ENCODE assay signal across 9 cellular contexts in the genomic region with DNA sequence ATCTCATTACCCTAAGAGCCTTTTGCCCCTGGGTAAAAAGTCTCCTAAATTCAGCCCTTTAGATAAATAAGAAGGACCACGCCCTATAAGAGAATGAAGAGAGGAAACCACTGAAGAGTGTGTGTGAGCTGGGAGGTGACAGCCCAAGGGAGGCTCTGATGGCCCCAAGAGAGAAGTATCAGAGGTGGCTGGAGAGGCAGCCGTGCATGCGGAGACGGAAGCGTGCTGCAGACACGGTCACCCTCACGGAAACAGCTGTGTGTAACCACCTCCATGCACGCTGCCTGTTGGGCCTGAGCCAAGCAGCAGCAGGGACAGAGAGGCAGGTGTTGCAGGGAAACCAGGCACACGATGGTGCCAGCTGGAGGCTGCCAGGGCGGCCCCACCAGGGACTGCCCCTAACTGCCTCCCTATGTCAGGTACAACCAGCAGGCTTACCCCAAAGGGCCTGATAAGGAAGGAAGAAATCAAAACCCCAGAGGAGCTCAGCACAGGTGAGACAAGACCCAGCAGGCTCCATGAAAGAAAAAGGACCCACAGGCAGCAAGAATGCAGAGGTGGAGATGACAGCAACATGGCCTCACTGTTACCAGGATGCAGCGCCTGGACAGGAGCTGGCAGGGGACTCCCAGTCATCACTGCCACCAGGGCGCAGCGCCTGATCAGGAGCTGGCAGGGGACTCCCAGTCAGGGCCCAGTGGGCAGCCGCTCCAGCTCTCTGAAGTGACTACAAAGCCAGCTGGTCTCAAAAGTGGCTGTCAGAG. TPM values are rescaled to one million over a fixed set of nuclear protein-coding genes. Genes with fewer than 3 reads are reported as not detected.
DNase-seq lines count a peak whose midpoint lies in the region; ATAC-seq and TF ChIP-seq lines count a peak whose summit lies in the region.
"Had no signal": no experiment of that assay in that cellular context is flagged by ENCODE, and none has a peak within 500 bp of the region (broad histone marks: within the 10 kb centered on the region; RNA-seq: fewer than 3 reads in every experiment).

No MANE protein-coding gene starts in this region.

- no peak overlapping the region for H3K56ac ChIP-seq in IMR-90 (ENCODE audit: extremely low read depth, insufficient read depth, low read length)

- H3K4me3 ChIP-seq in IMR-90 (ENCODE audit: insufficient read depth, low read depth, low read length) (no peak overlapping the region), RWPE2 (ENCODE audit: severe bottlenecking) (no peak overlapping the region), gastrocnemius medialis (no peak overlapping the region)

- no peak for TF ChIP-seq RAD21 in IMR-90 (IDR thresholded peaks at IDR 0.05; ENCODE audit: low read length)

- WGBS in IMR-90 (ENCODE audit: extremely low coverage in 2 of 2, insufficient read length in 1 of 2), 2 experiments: 77% methylated on average over 7 of the region's 14 CpGs; no CpG with 5 or more reads in 1 of the 2 experiments

- peaks cover 52% of the 10 kb centered on the region for H3K36me3 Mint-ChIP-seq in effector memory CD8-positive, alpha-beta T cell (ENCODE audit: insufficient read depth)
- peaks cover 10% of the 10 kb centered on the region for H3K36me3 Mint-ChIP-seq in stimulated activated naive CD8-positive, alpha-beta T cell treated with anti-CD3 and anti-CD28 coated beads, Interleukin-15, Interleukin-2, amounts not matched to agents 100 ng/mL and 50 ng/mL, for 24 hours (ENCODE audit: low read depth)

- H3K9me1 ChIP-seq in IMR-90 (ENCODE audit: insufficient read depth, low read length): no peaks in the 10 kb centered on the region

- H3K27ac Mint-ChIP-seq in effector memory CD8-positive, alpha-beta T cell: peak overlapping the region; percentile 96 to 97
- peak overlapping the region; percentile 81 for H3K27ac Mint-ChIP-seq in stimulated activated naive CD8-positive, alpha-beta T cell treated with anti-CD3 and anti-CD28 coated beads, Interleukin-15, Interleukin-2, amounts not matched to agents 100 ng/mL and 50 ng/mL, for 24 hours

- H3K79me1 ChIP-seq in IMR-90 (ENCODE audit: low read depth in 1 of 2, low read length in 2 of 2): no peaks in the 10 kb centered on the region

- BruUV-seq in IMR-90 (replicated peaks; lab: Mats Ljungman, UMichigan): no TSS peak

- no peak overlapping the region for H4K91ac ChIP-seq in IMR-90 (ENCODE audit: insufficient read depth, low read depth, low read length)

- H2BK20ac ChIP-seq in IMR-90 (ENCODE audit: low read depth, low read length): no peak overlapping the region

- no peak overlapping the region for H3K14ac ChIP-seq in IMR-90 (replicated peaks; ENCODE audit: low read depth, low read length)

- H3K9ac ChIP-seq in IMR-90 (ENCODE audit: low read depth, low read length): no peak overlapping the region

- H3K9me3 Mint-ChIP-seq in effector memory CD8-positive, alpha-beta T cell: no peaks in the 10 kb centered on the region
- H3K9me3 Mint-ChIP-seq in stimulated activated naive CD8-positive, alpha-beta T cell treated with anti-CD3 and anti-CD28 coated beads, Interleukin-15, Interleukin-2, amounts not matched to agents 100 ng/mL and 50 ng/mL, for 24 hours: no peaks in the 10 kb centered on the region

- no peak overlapping the region for H4K8ac ChIP-seq in IMR-90 (ENCODE audit: low read depth in 2 of 2, low read length in 2 of 2)

- peaks cover 33 to 35% of the 10 kb centered on the region in 2 donors for H3K4me1 Mint-ChIP-seq in effector memory CD8-positive, alpha-beta T cell (ENCODE audit: low read depth in 2 of 2)
- peaks cover 15% of the 10 kb centered on the region for H3K4me1 Mint-ChIP-seq in stimulated activated naive CD8-positive, alpha-beta T cell treated with anti-CD3 and anti-CD28 coated beads, Interleukin-15, Interleukin-2, amounts not matched to agents 100 ng/mL and 50 ng/mL, for 24 hours (ENCODE audit: low read depth)

- peak overlapping the region; percentile 79 for H2AK9ac ChIP-seq in IMR-90 (replicated peaks; ENCODE audit: low read depth, low read length, poor library complexity)

- H4K20me1 ChIP-seq in IMR-90 (ENCODE audit: insufficient read depth, low read length): peaks cover 7% of the 10 kb centered on the region; the same call in 1 of the 2 replicates

- H3K27me3 ChIP-seq in IMR-90 (ENCODE audit: control insufficient read depth, insufficient read depth, low read length) (peaks cover 11% of the 10 kb centered on the region), RWPE2 (ENCODE audit: insufficient read depth, poor library complexity, severe bottlenecking) (no peaks in the 10 kb centered on the region), gastrocnemius medialis (peaks cover 0 to 14% (median 2%) of the 10 kb centered on the region in 3 donors)

- POLR2A ChIA-PET in IMR-90 (lab: Charles Lee; ENCODE audit: unreplicated experiment): no interaction called here

- no peaks in the 10 kb centered on the region for H3K27me3 Mint-ChIP-seq in effector memory CD8-positive, alpha-beta T cell
- H3K27me3 Mint-ChIP-seq in stimulated activated naive CD8-positive, alpha-beta T cell treated with anti-CD3 and anti-CD28 coated beads, Interleukin-15, Interleukin-2, amounts not matched to agents 100 ng/mL and 50 ng/mL, for 24 hours: no peaks in the 10 kb centered on the region

- no peak for TF ChIP-seq CTCF in IMR-90 (conservative IDR thresholded peaks at IDR 0.05; ENCODE audit: low read depth, low read length)
- no peak for TF ChIP-seq CTCF in RWPE2 (IDR thresholded peaks at IDR 0.05; ENCODE audit: poor library complexity, severe bottlenecking)
- no peak for TF ChIP-seq CTCF in gastrocnemius medialis (IDR thresholded peaks at IDR 0.05 in 4 of 5, conservative IDR thresholded peaks at IDR 0.05 in 1 of 5)

- H3K4me3 Mint-ChIP-seq in effector memory CD8-positive, alpha-beta T cell: peak overlapping the region; percentile 88 to 92
- peak overlapping the region; percentile 66 for H3K4me3 Mint-ChIP-seq in stimulated activated naive CD8-positive, alpha-beta T cell treated with anti-CD3 and anti-CD28 coated beads, Interleukin-15, Interleukin-2, amounts not matched to agents 100 ng/mL and 50 ng/mL, for 24 hours

- H3K4me2 ChIP-seq in IMR-90 (ENCODE audit: low read depth, low read length): no peak overlapping the region

- no peak overlapping the region for H2BK5ac ChIP-seq in IMR-90 (ENCODE audit: low read depth, low read length, poor library complexity, severe bottlenecking)

- H3K4me1 ChIP-seq in IMR-90 (ENCODE audit: control insufficient read depth, insufficient read depth, low read length) (no peaks in the 10 kb centered on the region; the same call in 1 of the 2 replicates), RWPE2 (ENCODE audit: insufficient read depth, poor library complexity, severe bottlenecking) (peaks cover 54% of the 10 kb centered on the region), gastrocnemius medialis (peaks cover 3 to 5% of the 10 kb centered on the region in 2 donors)

- H2AFZ ChIP-seq in IMR-90 (replicated peaks; ENCODE audit: low read length, poor library complexity): no peak overlapping the region

- intact Hi-C loops in IMR-90 (cut with micrococcal nuclease): no loop called here
- intact Hi-C loops in gastrocnemius medialis (cut with DNase I; ENCODE audit: low total_unique reads): no loop called here

- H3K23ac ChIP-seq in IMR-90 (ENCODE audit: low read depth, low read length): no peak overlapping the region

- H2BK120ac ChIP-seq in IMR-90 (ENCODE audit: low read depth, low read length): no peak overlapping the region

- TF ChIP-seq POLR2A in IMR-90 (IDR thresholded peaks at IDR 0.05; ENCODE audit: low read depth, low read length): no peak
- no peak for TF ChIP-seq POLR2A in gastrocnemius medialis (IDR thresholded peaks at IDR 0.05)

- dilution Hi-C loops in IMR-90 (cut with HindIII; ENCODE audit: low sequenced_read_pairs, unreplicated experiment): no loop called here

- H3K4ac ChIP-seq in IMR-90 (ENCODE audit: low read depth, low read length): no peak overlapping the region

- no peak overlapping the region for H3K18ac ChIP-seq in IMR-90 (ENCODE audit: low read depth, low read length)

- in situ Hi-C loops in IMR-90 (cut with MboI; ENCODE audit: low sequenced_read_pairs) (no loop called here), gastrocnemius medialis (cut with MboI; ENCODE audit: low sequenced_read_pairs in 4 of 4) (no loop called here)

- no peak overlapping the region for H2BK15ac ChIP-seq in IMR-90 (ENCODE audit: low read depth, low read length)

- H3K9me3 ChIP-seq in IMR-90 (ENCODE audit: control insufficient read depth, insufficient read depth, low read length) (no peaks in the 10 kb centered on the region), RWPE2 (ENCODE audit: severe bottlenecking) (no peaks in the 10 kb centered on the region), gastrocnemius medialis (no peaks in the 10 kb centered on the region)

- CTCF ChIA-PET in IMR-90 (lab: Yijun Ruan, JAX): interaction anchor here (1.2 kb wide), 1 partner anchor 12 kb away, joined by 3 read pairs; no protein-coding TSS in a partner anchor

- no peak overlapping the region for H3K27ac ChIP-seq in IMR-90 (ENCODE audit: insufficient read depth, low read length)
- H3K27ac ChIP-seq in RWPE2 (ENCODE audit: poor library complexity, severe bottlenecking): peak overlapping the region; percentile 95
- no peak overlapping the region for H3K27ac ChIP-seq in gastrocnemius medialis

- peaks cover 32% of the 10 kb centered on the region for H3K36me3 ChIP-seq in IMR-90 (ENCODE audit: control insufficient read depth, insufficient read depth, low read length)
- peaks cover 29% of the 10 kb centered on the region for H3K36me3 ChIP-seq in RWPE2 (ENCODE audit: low read depth)
- H3K36me3 ChIP-seq in gastrocnemius medialis: peaks cover 0 to 23% of the 10 kb centered on the region in 2 donors

- no peak overlapping the region for H2AK5ac ChIP-seq in IMR-90 (ENCODE audit: low read depth, low read length)

- H4K5ac ChIP-seq in IMR-90 (ENCODE audit: low read depth, low read length): no peak overlapping the region

- DNase-seq in IMR-90 (no peak), RWPE2 (ENCODE audit: low spot score) (no peak), NK-92 (lab: John Stamatoyannopoulos, UW; ENCODE audit: unreplicated experiment) (no peak), gastrocnemius medialis (no peak)
- peak; percentile 46 to 50 (median 48) for DNase-seq in effector memory CD8-positive, alpha-beta T cell

- ATAC-seq in GM18508 (IDR thresholded peaks at IDR 0.05; ENCODE audit: insufficient read depth, unreplicated experiment): peak; percentile 75
- peak; percentile 82 for ATAC-seq in GM21717 (IDR thresholded peaks at IDR 0.05; ENCODE audit: unreplicated experiment)
- ATAC-seq in IMR-90 (ENCODE audit: low read depth): no peak
- ATAC-seq in RWPE2 (ENCODE audit: low read depth): peak; percentile 1; the same call in 1 of the 3 replicates
- peak; percentile 89 for ATAC-seq in effector memory CD8-positive, alpha-beta T cell (replicated peaks)
- ATAC-seq in gastrocnemius medialis: no peak
- ATAC-seq: Panc1 had no signal

RNA-seq across cellular contexts. Expression of a gene that starts 7.8 kb away (rescaled TPM):
- total RNA-seq in IMR-90 (2012; rRNA removed) (not detected in 2 replicates), gastrocnemius medialis (not detected)
- polyA plus RNA-seq in IMR-90 (2012; rRNA removed): 0.03 and 0.13 TPM in 2 replicates
- 0.10 and 0.16 TPM in 2 replicates for polyA plus RNA-seq in IMR-90 (2012; cell fraction: cytosol; rRNA removed)
- polyA plus RNA-seq in IMR-90 (2012; cell fraction: nucleus; rRNA removed; ENCODE audit: low replicate concordance): 0.38 and 0.49 TPM in 2 replicates

RNA-seq across cellular contexts. Expression of a gene that starts 12.5 kb away (rescaled TPM):
- total RNA-seq in IMR-90 (2012; rRNA removed) (15.3 and 17.9 TPM in 2 replicates), gastrocnemius medialis (10 to 100 TPM; 18.5 to 27.2 (median 20.5) TPM)
- polyA plus RNA-seq in IMR-90 (2012; rRNA removed): 23.3 and 29.4 TPM in 2 replicates
- 34.1 and 38.2 TPM in 2 replicates for polyA plus RNA-seq in IMR-90 (2012; cell fraction: cytosol; rRNA removed)
- 48.3 and 88.8 TPM in 2 replicates for polyA plus RNA-seq in IMR-90 (2012; cell fraction: nucleus; rRNA removed; ENCODE audit: low replicate concordance)

RNA-seq across cellular contexts. Expression of a gene that starts 23.1 kb away (rescaled TPM):
- total RNA-seq in IMR-90 (2012; rRNA removed): 0.83 TPM in 1 of 2 replicates, not detected in the other
- 0.21 and 0.49 TPM in 2 replicates for polyA plus RNA-seq in IMR-90 (2012; rRNA removed)
- 0.10 and 0.11 TPM in 2 replicates for polyA plus RNA-seq in IMR-90 (2012; cell fraction: cytosol; rRNA removed)
- 1.6 and 1.7 TPM in 2 replicates for polyA plus RNA-seq in IMR-90 (2012; cell fraction: nucleus; rRNA removed; ENCODE audit: low replicate concordance)
- not detected for total RNA-seq in gastrocnemius medialis

RNA-seq across cellular contexts. Expression of a gene that starts 44.8 kb away (rescaled TPM):
- total RNA-seq in IMR-90 (2012; rRNA removed): 6.5 and 6.9 TPM in 2 replicates
- polyA plus RNA-seq in IMR-90 (2012; rRNA removed): 9.6 and 12.4 TPM in 2 replicates
- polyA plus RNA-seq in IMR-90 (2012; cell fraction: cytosol; rRNA removed): 5.9 and 10.4 TPM in 2 replicates
- polyA plus RNA-seq in IMR-90 (2012; cell fraction: nucleus; rRNA removed; ENCODE audit: low replicate concordance): 10.5 and 18.3 TPM in 2 replicates
- 1 to 10 TPM; 1.4 to 4.0 (median 1.9) TPM for total RNA-seq in gastrocnemius medialis

Comparison
In these comparisons a context has a peak if more than half of its experiments do, and no peak if none do; other contexts are left out.
1. ATAC-seq: peak in GM18508 (single experiment), GM21717 (single experiment), RWPE2 (single experiment) and effector memory CD8-positive, alpha-beta T cell (single experiment); none in IMR-90 (single experiment) and gastrocnemius medialis (0 of 2).
2. DNase-seq: peak in effector memory CD8-positive, alpha-beta T cell (3 of 3); none in IMR-90 (single experiment), RWPE2 (single experiment), NK-92 (single experiment) and gastrocnemius medialis (0 of 2).